1 cellular context compared by ENCODE assay signal in the genomic region with DNA sequence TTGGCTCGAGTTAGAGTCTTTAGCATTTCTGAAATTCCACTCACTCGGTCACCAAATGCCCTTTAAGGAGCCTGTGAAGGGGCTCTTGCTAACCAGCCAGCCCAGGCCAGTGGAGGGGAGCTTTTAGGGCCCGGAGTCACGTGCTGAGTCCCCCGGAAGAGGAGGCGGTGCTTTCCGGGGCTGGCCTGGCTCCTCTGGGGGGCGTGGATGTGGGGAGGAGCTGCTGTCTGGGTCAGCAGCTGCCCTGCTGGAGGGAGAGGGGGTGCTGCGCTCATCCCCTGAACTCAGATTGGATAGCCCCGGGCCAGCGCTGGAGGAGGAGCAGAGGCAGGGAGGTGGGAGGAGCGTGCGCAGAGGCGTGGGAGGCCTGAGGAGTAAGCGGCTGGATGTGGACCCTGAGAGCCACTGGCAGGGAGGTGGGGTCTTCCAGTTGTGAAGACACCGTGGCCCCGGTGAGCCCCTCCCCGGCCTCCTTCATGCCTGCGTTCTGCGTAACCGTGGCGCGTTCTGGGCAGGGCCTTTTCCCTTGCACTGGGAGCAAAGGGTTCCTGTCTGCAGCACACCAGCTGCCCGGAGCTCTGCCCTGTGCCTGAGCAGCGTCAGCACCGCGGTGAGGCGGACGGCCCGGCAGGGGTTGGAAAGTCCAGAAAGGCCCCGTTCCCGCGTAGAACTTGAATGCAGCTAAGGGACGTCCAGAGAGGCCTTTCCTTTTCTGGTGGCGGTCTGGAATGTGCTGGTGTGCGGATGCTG.
TF ChIP-seq lines count a peak whose summit lies in the region.

No MANE protein-coding gene starts in this region.

TF ChIP-seq in K562, 482 proteins besides CTCF, POLR2A, EP300 and RAD21 (continued from another document):
- TF ChIP-seq CCNT2 (IDR thresholded peaks at IDR 0.05; ENCODE audit: borderline replicate concordance, extremely low read depth, insufficient read length, low read depth, low read length): no peak
- TF ChIP-seq, protein P1, sequence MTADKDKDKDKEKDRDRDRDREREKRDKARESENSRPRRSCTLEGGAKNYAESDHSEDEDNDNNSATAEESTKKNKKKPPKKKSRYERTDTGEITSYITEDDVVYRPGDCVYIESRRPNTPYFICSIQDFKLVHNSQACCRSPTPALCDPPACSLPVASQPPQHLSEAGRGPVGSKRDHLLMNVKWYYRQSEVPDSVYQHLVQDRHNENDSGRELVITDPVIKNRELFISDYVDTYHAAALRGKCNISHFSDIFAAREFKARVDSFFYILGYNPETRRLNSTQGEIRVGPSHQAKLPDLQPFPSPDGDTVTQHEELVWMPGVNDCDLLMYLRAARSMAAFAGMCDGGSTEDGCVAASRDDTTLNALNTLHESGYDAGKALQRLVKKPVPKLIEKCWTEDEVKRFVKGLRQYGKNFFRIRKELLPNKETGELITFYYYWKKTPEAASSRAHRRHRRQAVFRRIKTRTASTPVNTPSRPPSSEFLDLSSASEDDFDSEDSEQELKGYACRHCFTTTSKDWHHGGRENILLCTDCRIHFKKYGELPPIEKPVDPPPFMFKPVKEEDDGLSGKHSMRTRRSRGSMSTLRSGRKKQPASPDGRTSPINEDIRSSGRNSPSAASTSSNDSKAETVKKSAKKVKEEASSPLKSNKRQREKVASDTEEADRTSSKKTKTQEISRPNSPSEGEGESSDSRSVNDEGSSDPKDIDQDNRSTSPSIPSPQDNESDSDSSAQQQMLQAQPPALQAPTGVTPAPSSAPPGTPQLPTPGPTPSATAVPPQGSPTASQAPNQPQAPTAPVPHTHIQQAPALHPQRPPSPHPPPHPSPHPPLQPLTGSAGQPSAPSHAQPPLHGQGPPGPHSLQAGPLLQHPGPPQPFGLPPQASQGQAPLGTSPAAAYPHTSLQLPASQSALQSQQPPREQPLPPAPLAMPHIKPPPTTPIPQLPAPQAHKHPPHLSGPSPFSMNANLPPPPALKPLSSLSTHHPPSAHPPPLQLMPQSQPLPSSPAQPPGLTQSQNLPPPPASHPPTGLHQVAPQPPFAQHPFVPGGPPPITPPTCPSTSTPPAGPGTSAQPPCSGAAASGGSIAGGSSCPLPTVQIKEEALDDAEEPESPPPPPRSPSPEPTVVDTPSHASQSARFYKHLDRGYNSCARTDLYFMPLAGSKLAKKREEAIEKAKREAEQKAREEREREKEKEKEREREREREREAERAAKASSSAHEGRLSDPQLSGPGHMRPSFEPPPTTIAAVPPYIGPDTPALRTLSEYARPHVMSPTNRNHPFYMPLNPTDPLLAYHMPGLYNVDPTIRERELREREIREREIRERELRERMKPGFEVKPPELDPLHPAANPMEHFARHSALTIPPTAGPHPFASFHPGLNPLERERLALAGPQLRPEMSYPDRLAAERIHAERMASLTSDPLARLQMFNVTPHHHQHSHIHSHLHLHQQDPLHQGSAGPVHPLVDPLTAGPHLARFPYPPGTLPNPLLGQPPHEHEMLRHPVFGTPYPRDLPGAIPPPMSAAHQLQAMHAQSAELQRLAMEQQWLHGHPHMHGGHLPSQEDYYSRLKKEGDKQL (CRISPR knock-in tag; IDR thresholded peaks at IDR 0.05; ENCODE audit: borderline replicate concordance): no peak
- TF ChIP-seq NRF1 (conservative IDR thresholded peaks at IDR 0.05 in 1 of 2, IDR thresholded peaks at IDR 0.05 in 1 of 2): peak; percentile 62 to 72
- TF ChIP-seq RUNX1 (IDR thresholded peaks at IDR 0.05; ENCODE audit: low read depth): no peak
- no peak for TF ChIP-seq ZNF445 (CRISPR knock-in tag; IDR thresholded peaks at IDR 0.05; ENCODE audit: low read depth)
- TF ChIP-seq FOS (IDR thresholded peaks at IDR 0.05; ENCODE audit: extremely low read depth, insufficient read length): no peak
- TF ChIP-seq MYC (IDR thresholded peaks at IDR 0.05; ENCODE audit: low read depth, low read length): no peak
- no peak for TF ChIP-seq MYC (CRISPR knock-in tag; IDR thresholded peaks at IDR 0.05; ENCODE audit: borderline replicate concordance, low read depth)
- no peak for TF ChIP-seq ZNF436 (CRISPR knock-in tag; IDR thresholded peaks at IDR 0.05)
- TF ChIP-seq ADNP (tag; IDR thresholded peaks at IDR 0.05): no peak
- no peak for TF ChIP-seq TCF3 (CRISPR knock-in tag; IDR thresholded peaks at IDR 0.05)
- TF ChIP-seq, protein P2, sequence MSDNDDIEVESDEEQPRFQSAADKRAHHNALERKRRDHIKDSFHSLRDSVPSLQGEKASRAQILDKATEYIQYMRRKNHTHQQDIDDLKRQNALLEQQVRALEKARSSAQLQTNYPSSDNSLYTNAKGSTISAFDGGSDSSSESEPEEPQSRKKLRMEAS (CRISPR knock-in tag; IDR thresholded peaks at IDR 0.05): peak; percentile 39; the same call in 1 of the 2 replicates
- no peak for TF ChIP-seq ESRRA (IDR thresholded peaks at IDR 0.05; ENCODE audit: borderline replicate concordance, low read depth)
- TF ChIP-seq JUNB (CRISPR knock-in tag; conservative IDR thresholded peaks at IDR 0.05): no peak
- no peak for TF ChIP-seq SMC3 (conservative IDR thresholded peaks at IDR 0.05; ENCODE audit: insufficient read depth, low read depth, low read length)
- TF ChIP-seq CBX1 (IDR thresholded peaks at IDR 0.05; ENCODE audit: low read depth): no peak
